In genomic region chr2:95005726-95006125, GRCh38 we compare ENCODE assay signal across 27 cellular contexts. TPM values are rescaled to one million over a fixed set of nuclear protein-coding genes. Genes with fewer than 3 reads are reported as not detected.
DNase-seq lines count a peak whose midpoint lies in the region; ATAC-seq and TF ChIP-seq lines count a peak whose summit lies in the region.
"Had no signal": no experiment of that assay in that cellular context is flagged by ENCODE, and none has a peak within 500 bp of the region (broad histone marks: within the 10 kb centered on the region; RNA-seq: fewer than 3 reads in every experiment).

No MANE protein-coding gene starts in this region.

- H3K4me3 ChIP-seq in left ventricle myocardium inferior, result no peak overlapping the region
- H3K4me3 ChIP-seq in neural progenitor cell, result no peak overlapping the region
- no peak overlapping the region for H3K4me3 ChIP-seq in A673 (ENCODE audit: low read depth, low read length, poor library complexity, severe bottlenecking)
- H3K4me3 ChIP-seq: BLaER1, GM12878, SJSA1 had no signal

- peak; percentile 26 for DNase-seq in Right ventricle myocardium superior
- no peak for DNase-seq in left ventricle myocardium inferior
- no peak for DNase-seq in WTC11 (ENCODE audit: low spot score)
- no peak for DNase-seq in neural progenitor cell (ENCODE audit: low spot score)
- no peak for DNase-seq in A673 (ENCODE audit: low spot score)
- no peak for DNase-seq in globus pallidus (ENCODE audit: low spot score)
- DNase-seq: CD4-positive, CD25-positive, alpha-beta regulatory T cell; DMS53; Karpas-422; MV-4-11; NCI-H1105; NCI-H146; NCI-H1930; NCI-H2107; NCI-H524 treated with DMSO at 0.1 percent for 48 hours; NCI-H774; PC-3 had no signal

- H3F3A ChIP-seq in neural progenitor cell (ENCODE audit: low read depth), result no peaks in the 10 kb centered on the region

- POLR2A ChIA-PET in WTC11 (lab: Charles Lee) (no interaction called here), A673 (lab: Charles Lee; ENCODE audit: low non-redundant PET) (no interaction called here)

- no TSS peak for BruUV-seq in A673 (replicated peaks; lab: Mats Ljungman, UMichigan)

- no peaks in the 10 kb centered on the region for H3K36me3 ChIP-seq in left ventricle myocardium inferior
- H3K36me3 ChIP-seq in neural progenitor cell, result no peaks in the 10 kb centered on the region
- no peaks in the 10 kb centered on the region for H3K36me3 ChIP-seq in A673 (ENCODE audit: insufficient read depth, low read length, poor library complexity, severe bottlenecking)
- H3K36me3 ChIP-seq: BLaER1, SJSA1 had no signal

- H3K27ac Mint-ChIP-seq in WTC11 (no peak overlapping the region; the same call in 1 of the 2 replicates), neural progenitor cell (peak overlapping the region; percentile 73)
- H3K27ac Mint-ChIP-seq: CD4-positive, CD25-positive, alpha-beta regulatory T cell had no signal

- no peak for ATAC-seq in Right ventricle myocardium superior (ENCODE audit: poor library complexity)
- peak; percentile 21; the same call in 1 of the 2 replicates for ATAC-seq in WTC11
- ATAC-seq in HG03108 (IDR thresholded peaks at IDR 0.05; ENCODE audit: unreplicated experiment), result no peak
- ATAC-seq: GM12878, HCT116, PC-3, Right ventricle myocardium inferior had no signal

- H3K9me3 Mint-ChIP-seq in WTC11 (no peaks in the 10 kb centered on the region), neural progenitor cell (no peaks in the 10 kb centered on the region)

- CTCF ChIA-PET in WTC11 (lab: Charles Lee) (interaction anchor here (1.0 to 1.2 kb wide), 3 partner anchors 17 to 74 kb away, joined by 3 to 6 read pairs (median 4); no protein-coding TSS in a partner anchor), A673 (lab: Charles Lee) (no interaction called here)

- no peaks in the 10 kb centered on the region for H3K36me3 Mint-ChIP-seq in WTC11
- no peaks in the 10 kb centered on the region for H3K36me3 Mint-ChIP-seq in neural progenitor cell

- no peaks in the 10 kb centered on the region for H3K9me3 ChIP-seq in left ventricle myocardium inferior (replicated peaks)
- H3K9me3 ChIP-seq in neural progenitor cell (ENCODE audit: low read depth), result no peaks in the 10 kb centered on the region
- H3K9me3 ChIP-seq in A673 (ENCODE audit: low read depth, low read length, poor library complexity, severe bottlenecking), result no peaks in the 10 kb centered on the region
- H3K9me3 ChIP-seq: BLaER1, SJSA1 had no signal

- H3K27ac ChIP-seq in left ventricle myocardium inferior (replicated peaks), result no peak overlapping the region
- H3K27ac ChIP-seq in neural progenitor cell, result no peak overlapping the region
- no peak overlapping the region for H3K27ac ChIP-seq in A673 (ENCODE audit: low read depth, low read length, poor library complexity, severe bottlenecking)
- H3K27ac ChIP-seq: BLaER1, HL-60, SJSA1 had no signal

- H3K27me3 ChIP-seq in left ventricle myocardium inferior (ENCODE audit: low read depth) (peaks cover 26% of the 10 kb centered on the region), neural progenitor cell (no peaks in the 10 kb centered on the region), A673 (replicated peaks; ENCODE audit: insufficient read depth, low read depth, low read length, poor library complexity) (no peaks in the 10 kb centered on the region)
- H3K27me3 ChIP-seq: BLaER1, SJSA1 had no signal

- H2AFZ ChIP-seq in neural progenitor cell (replicated peaks), result no peak overlapping the region

- intact Hi-C loops in Right ventricle myocardium superior (cut with DNase I), result no loop called here
- intact Hi-C loops in left ventricle myocardium inferior (cut with micrococcal nuclease), result no loop called here
- intact Hi-C loops in A673 (cut with micrococcal nuclease; ENCODE audit: unreplicated experiment), result no loop called here

- H3K4me3 Mint-ChIP-seq in WTC11 (no peak overlapping the region), neural progenitor cell (peak overlapping the region; percentile 22)
- H3K4me3 Mint-ChIP-seq: CD4-positive, CD25-positive, alpha-beta regulatory T cell had no signal

- H3K4me1 Mint-ChIP-seq in WTC11 (peaks cover 20% of the 10 kb centered on the region), neural progenitor cell (peaks cover 72% of the 10 kb centered on the region)

- no peaks in the 10 kb centered on the region for H4K20me1 ChIP-seq in neural progenitor cell (ENCODE audit: low read depth)
- H4K20me1 ChIP-seq: BLaER1 had no signal

- H3K4me2 ChIP-seq in neural progenitor cell, result no peak overlapping the region
- H3K4me2 ChIP-seq: BLaER1 had no signal

- TF ChIP-seq CTCF in left ventricle myocardium inferior (IDR thresholded peaks at IDR 0.05; ENCODE audit: borderline replicate concordance) (no peak), WTC11 (IDR thresholded peaks at IDR 0.05) (no peak), neural progenitor cell (IDR thresholded peaks at IDR 0.05) (no peak), A673 (conservative IDR thresholded peaks at IDR 0.05; ENCODE audit: low read depth, low read length) (no peak)

- no peak overlapping the region for H3K9ac ChIP-seq in neural progenitor cell
- H3K9ac ChIP-seq: BLaER1 had no signal

- H3K27me3 Mint-ChIP-seq in WTC11 (ENCODE audit: low read depth) (no peaks in the 10 kb centered on the region), neural progenitor cell (ENCODE audit: insufficient read depth, low read depth) (peaks cover 16% of the 10 kb centered on the region)

- H3K4me1 ChIP-seq in left ventricle myocardium inferior (peaks cover 9% of the 10 kb centered on the region), neural progenitor cell (no peaks in the 10 kb centered on the region), A673 (ENCODE audit: insufficient read depth, low read length, poor library complexity, severe bottlenecking) (peaks cover 20% of the 10 kb centered on the region)
- H3K4me1 ChIP-seq: BLaER1, SJSA1 had no signal

- no peaks in the 10 kb centered on the region for H3K79me2 ChIP-seq in neural progenitor cell (ENCODE audit: low read depth)

TF ChIP-seq in WTC11, 78 proteins besides CTCF, POLR2A, EP300 and RAD21:
- TF ChIP-seq, protein P1, sequence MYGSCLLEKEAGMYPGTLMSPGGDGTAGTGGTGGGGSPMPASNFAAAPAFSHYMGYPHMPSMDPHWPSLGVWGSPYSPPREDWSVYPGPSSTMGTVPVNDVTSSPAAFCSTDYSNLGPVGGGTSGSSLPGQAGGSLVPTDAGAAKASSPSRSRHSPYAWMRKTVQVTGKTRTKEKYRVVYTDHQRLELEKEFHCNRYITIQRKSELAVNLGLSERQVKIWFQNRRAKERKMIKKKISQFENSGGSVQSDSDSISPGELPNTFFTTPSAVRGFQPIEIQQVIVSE (CRISPR knock-in tag; IDR thresholded peaks at IDR 0.05; ENCODE audit: borderline replicate concordance), result no peak
- TF ChIP-seq ESRRA (CRISPR knock-in tag; IDR thresholded peaks at IDR 0.05; ENCODE audit: borderline replicate concordance), result no peak

RNA-seq across cellular contexts. Expression of gene MAL, which starts 19.8 kb away (rescaled TPM):
- 5.5 TPM for total RNA-seq in Right ventricle myocardium superior
- 4.4 TPM for total RNA-seq in left ventricle myocardium inferior
- 0.22 to 0.39 TPM in 2 of 3 replicates, not detected in the other for total RNA-seq in WTC11 (2021)
- not detected in 2 replicates for total RNA-seq in neural progenitor cell (ENCODE audit: low replicate concordance)
- not detected in 2 replicates for total RNA-seq in A673 (2021)
- total RNA-seq: A172, G401, H1, SJSA1 had no signal
